Comparison of ENCODE assay signal across 8 cellular contexts in the genomic region with DNA sequence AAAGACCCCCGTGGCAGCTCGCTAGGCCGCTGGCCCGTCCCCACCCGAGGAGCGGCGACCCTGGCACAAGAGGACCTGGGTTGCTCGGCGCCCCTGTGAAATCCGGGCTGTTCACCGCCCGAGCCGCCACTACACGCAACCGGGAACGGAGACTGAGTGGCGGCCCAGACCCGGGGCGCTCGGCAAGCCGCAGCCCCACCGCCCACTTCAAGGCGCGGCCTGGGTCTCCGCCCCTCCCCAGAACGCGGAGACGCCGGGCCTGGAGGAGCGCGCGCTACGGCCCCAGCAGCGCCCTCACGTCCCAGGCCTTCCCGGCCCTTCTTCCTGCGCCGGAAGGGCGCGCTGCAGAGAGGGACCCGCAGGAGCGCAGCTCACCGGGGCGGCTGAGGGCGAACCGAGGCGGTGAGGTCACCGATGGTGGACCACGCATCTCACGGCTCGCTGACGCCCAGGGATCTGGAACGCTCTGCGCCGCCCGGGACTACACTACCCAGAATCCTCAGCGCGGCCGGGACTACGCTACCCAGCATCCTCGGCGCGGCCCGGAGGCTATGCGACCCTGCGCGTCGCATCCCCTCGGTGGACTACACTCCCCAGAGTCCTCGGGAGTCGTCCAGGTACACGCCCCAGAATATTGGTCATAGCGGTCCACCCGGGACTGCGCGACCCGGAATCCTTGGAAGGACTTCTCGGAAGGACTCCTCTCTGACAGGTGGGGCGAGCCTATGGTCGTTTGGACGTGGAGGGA. TPM values are rescaled to one million over a fixed set of nuclear protein-coding genes. Genes with fewer than 3 reads are reported as not detected.
DNase-seq lines count a peak whose midpoint lies in the region; ATAC-seq and TF ChIP-seq lines count a peak whose summit lies in the region.

A gene (minus strand): TSS at position 470 of the 748 bp plus-strand sequence. CDS start 10,436 bp downstream, outside the sequence.

- H3K27ac ChIP-seq in left lung = peak within 1 kb of the TSS; percentile 89 to 93

- peaks cover 5 to 18% of the 10 kb centered on the region in 2 donors for H3K4me1 ChIP-seq in left lung

- peaks cover 0 to 3% (median 0%) of the 10 kb centered on the region in 3 donors for H3K27me3 Mint-ChIP-seq in CD14-positive monocyte (ENCODE audit: low read depth in 3 of 3)
- no peaks in the 10 kb centered on the region for H3K27me3 Mint-ChIP-seq in dendritic cell treated with granulocyte-macrophage colony-stimulating factor and Interleukin-4, amounts not matched to agents 40 ng/mL and 50 ng/mL, for 4 days

- ATAC-seq in GM19372 (IDR thresholded peaks at IDR 0.05; ENCODE audit: low read depth, unreplicated experiment) (peak; percentile 95), HG03558 (IDR thresholded peaks at IDR 0.05; ENCODE audit: extremely low read depth, unreplicated experiment) (peak; percentile 89), left lung (peak; percentile 100)

- H3K36me3 ChIP-seq in left lung = no peaks in the 10 kb centered on the region

- TF ChIP-seq CTCF in CD14-positive monocyte (IDR thresholded peaks at IDR 0.05) (no peak), left lung (IDR thresholded peaks at IDR 0.05) (no peak)

- peak within 1 kb of the TSS; percentile 91 to 93 for H3K4me3 Mint-ChIP-seq in CD14-positive monocyte
- H3K4me3 Mint-ChIP-seq in dendritic cell treated with granulocyte-macrophage colony-stimulating factor and Interleukin-4, amounts not matched to agents 40 ng/mL and 50 ng/mL, for 4 days = peak within 1 kb of the TSS; percentile 91

- peaks cover 0 to 21% of the 10 kb centered on the region in 2 donors for H3K9me3 ChIP-seq in left lung

- DNase-seq in CD14-positive monocyte (ENCODE audit: low spot score) = peak; percentile 78
- DNase-seq in NCI-H748 treated with DMSO at 0.1 percent for 48 hours (lab: John Stamatoyannopoulos, UW) = peak; percentile 93
- DNase-seq in activated CD4-positive, alpha-beta T cell treated with anti-CD3 and anti-CD28 coated beads, Interleukin-2, amount 50 U/mL, for 24 hours (ENCODE audit: low read depth in 1 of 2, low spot score in 1 of 2) = peak; percentile 91 to 92
- peak; percentile 96 to 97 for DNase-seq in left lung
- DNase-seq in stimulated activated CD4-positive, alpha-beta T cell treated with anti-CD3 and anti-CD28 coated beads, Interleukin-2, amount 100 ng/mL, for 48 hours = peak; percentile 90 to 92

- H3K27ac Mint-ChIP-seq in CD14-positive monocyte = peak within 1 kb of the TSS; percentile 57 to 88 (median 67)
- peak within 1 kb of the TSS; percentile 91 for H3K27ac Mint-ChIP-seq in dendritic cell treated with granulocyte-macrophage colony-stimulating factor and Interleukin-4, amounts not matched to agents 40 ng/mL and 50 ng/mL, for 4 days

- peak within 1 kb of the TSS; percentile 88 to 90 for H3K4me3 ChIP-seq in left lung

- intact Hi-C loops in CD14-positive monocyte (cut with micrococcal nuclease) = loop anchor here in 1 of 2 donors (5.0 kb wide), 2 partner anchors 69 to 704 kb away; a partner anchor contains a TSS
- intact Hi-C loops in dendritic cell treated with granulocyte-macrophage colony-stimulating factor and Interleukin-4, amounts not matched to agents 40 ng/mL and 50 ng/mL, for 4 days (cut with micrococcal nuclease) = loop anchor here (1.0 to 10.0 kb wide), 5 partner anchors 72 to 704 kb away; a partner anchor contains a TSS
- intact Hi-C loops in left lung (cut with DNase I) = no loop called here

- H3K27me3 ChIP-seq in left lung = no peaks in the 10 kb centered on the region

- H3K36me3 Mint-ChIP-seq in CD14-positive monocyte = peaks cover 3 to 8% of the 10 kb centered on the region in 2 donors
- peaks cover 18% of the 10 kb centered on the region for H3K36me3 Mint-ChIP-seq in dendritic cell treated with granulocyte-macrophage colony-stimulating factor and Interleukin-4, amounts not matched to agents 40 ng/mL and 50 ng/mL, for 4 days (ENCODE audit: low read depth)

- H3K4me1 Mint-ChIP-seq in CD14-positive monocyte = peaks cover 14% of the 10 kb centered on the region
- H3K4me1 Mint-ChIP-seq in dendritic cell treated with granulocyte-macrophage colony-stimulating factor and Interleukin-4, amounts not matched to agents 40 ng/mL and 50 ng/mL, for 4 days (ENCODE audit: low read depth) = peaks cover 27% of the 10 kb centered on the region

- peaks cover 10 to 20% (median 16%) of the 10 kb centered on the region in 7 donors for H3K9me3 Mint-ChIP-seq in CD14-positive monocyte
- peaks cover 20% of the 10 kb centered on the region for H3K9me3 Mint-ChIP-seq in dendritic cell treated with granulocyte-macrophage colony-stimulating factor and Interleukin-4, amounts not matched to agents 40 ng/mL and 50 ng/mL, for 4 days

RNA-seq across cellular contexts. Expression of the gene that starts here (rescaled TPM):
- polyA plus RNA-seq in CD14-positive monocyte = 1 to 10 TPM; 2.1 to 3.0 TPM
- total RNA-seq in left lung = 10 to 100 TPM in 1 of 2 donors, 1 to 10 TPM in 1; 9.5 to 12.3 TPM

Comparison
In these comparisons a context has a peak if more than half of its experiments do, and no peak if none do; other contexts are left out.
1. Peak in every context shown above with its lines: DNase-seq, ATAC-seq, H3K4me3 ChIP-seq and H3K27ac ChIP-seq.